Comparison of ENCODE assay signal across 16 cellular contexts in the genomic region with DNA sequence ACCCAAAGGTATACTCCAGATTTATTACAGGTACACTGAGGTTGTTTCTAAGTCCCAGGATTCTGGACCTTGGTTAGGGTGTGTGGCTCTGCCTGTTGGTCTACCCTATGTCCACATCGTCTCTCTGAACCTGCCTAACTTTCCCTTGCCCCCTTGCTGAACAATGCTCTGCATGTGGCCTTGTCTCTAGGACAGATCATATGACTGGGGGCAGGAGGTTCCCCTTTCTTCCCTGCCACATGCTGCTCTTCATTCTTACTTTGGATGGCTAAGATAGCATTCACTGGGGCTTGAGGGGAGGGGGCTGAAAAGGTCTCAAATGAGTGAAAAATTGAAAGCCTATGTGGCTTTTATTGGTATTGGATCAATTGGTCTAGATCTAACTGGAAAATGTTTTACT.
"Had no signal": no experiment of that assay in that cellular context is flagged by ENCODE, and none has a peak within 500 bp of the region (broad histone marks: within the 10 kb centered on the region; RNA-seq: fewer than 3 reads in every experiment).

No MANE protein-coding gene starts in this region.

- H3K4me2 ChIP-seq: smooth muscle cell had no signal

- FAIRE-seq: keratinocyte had no signal

- DNase-seq: activated CD4-positive, alpha-beta T cell treated with anti-CD3 and anti-CD28 coated beads for 1 hour; activated CD4-positive, alpha-beta T cell treated with anti-CD3 and anti-CD28 coated beads, Interleukin-2, amount 50 U/mL, for 4 hours; activated naive CD4-positive, alpha-beta T cell treated with anti-CD3 and anti-CD28 coated beads for 36 hours; activated naive CD8-positive, alpha-beta T cell treated with anti-CD3 and anti-CD28 coated beads, Interleukin-2, amount 50 U/mL, for 24 hours; activated T-cell treated with anti-CD3 and anti-CD28 coated beads for 4 hours; aorta; cerebellar nuclear complex; gastrocnemius medialis; heart left ventricle; left ventricle myocardium superior; mesenchymal stem cell; nephron progenitor cell; psoas muscle; stimulated activated naive CD8-positive, alpha-beta T cell treated with anti-CD3 and anti-CD28 coated beads, Interleukin-15, amount 100 ng/mL, for 72 hours had no signal

- H3K4me3 ChIP-seq: heart left ventricle, psoas muscle, smooth muscle cell had no signal

- ATAC-seq: activated naive CD8-positive, alpha-beta T cell treated with anti-CD3 and anti-CD28 coated beads, Interleukin-2, amount 50 U/mL, for 24 hours; gastrocnemius medialis; heart left ventricle; left ventricle myocardium superior; psoas muscle; stimulated activated naive CD8-positive, alpha-beta T cell treated with anti-CD3 and anti-CD28 coated beads, Interleukin-15, amount 100 ng/mL, for 72 hours had no signal

- H3K36me3 ChIP-seq: gastrocnemius medialis, heart left ventricle had no signal

- H3K27ac ChIP-seq: gastrocnemius medialis, heart left ventricle, psoas muscle had no signal

- H3K9me3 ChIP-seq: gastrocnemius medialis, heart left ventricle, psoas muscle had no signal

- H3K4me1 ChIP-seq: psoas muscle had no signal
